In genomic region chrX:28625223-28625622, GRCh38 we compare ENCODE assay signal across 1 cellular context.
TF ChIP-seq lines count a peak whose summit lies in the region.

No MANE protein-coding gene starts in this region.

TF ChIP-seq in GM23338, 12 proteins besides CTCF, POLR2A, EP300 and RAD21 (continued from another document):
- TF ChIP-seq ZNF462 (CRISPR knock-in tag; IDR thresholded peaks at IDR 0.05) = peak; percentile 13; the same call in 1 of the 2 replicates
TF ChIP-seq in GM23338: peak in this region for 1.
